16 cellular contexts compared by ENCODE assay signal in the genomic region with DNA sequence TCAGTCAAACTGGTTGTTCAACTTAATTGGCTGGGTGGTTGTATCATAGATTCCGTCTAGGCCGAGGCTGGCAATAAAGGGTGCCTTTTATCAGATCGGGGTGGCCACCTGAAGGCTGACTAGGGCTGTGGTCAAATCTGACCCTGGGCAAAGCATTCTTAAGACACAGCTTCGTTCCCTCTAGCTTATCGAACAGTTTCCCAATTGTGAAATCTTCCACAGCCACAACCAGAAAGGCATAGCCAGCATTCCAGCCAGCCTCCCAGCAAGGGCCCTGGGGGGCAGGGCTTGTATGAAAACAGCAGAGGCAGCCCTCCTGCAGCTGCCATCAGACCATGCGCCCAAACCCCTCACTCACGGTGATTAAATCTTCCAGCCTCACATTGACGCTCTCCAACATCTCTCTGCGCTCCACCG. TPM values are rescaled to one million over a fixed set of nuclear protein-coding genes. Genes with fewer than 3 reads are reported as not detected.
DNase-seq lines count a peak whose midpoint lies in the region; ATAC-seq and TF ChIP-seq lines count a peak whose summit lies in the region.
"Had no signal": no experiment of that assay in that cellular context is flagged by ENCODE, and none has a peak within 500 bp of the region (broad histone marks: within the 10 kb centered on the region; RNA-seq: fewer than 3 reads in every experiment).

No MANE protein-coding gene starts in this region.

- peaks cover 2% of the 10 kb centered on the region for H3K27me3 Mint-ChIP-seq in glutamatergic neuron (ENCODE audit: unreplicated experiment)
- no peaks in the 10 kb centered on the region for H3K27me3 Mint-ChIP-seq in activated T-cell treated with anti-CD3 and anti-CD28 coated beads, Interleukin-2, amount 50 U/mL, for 4 hours (ENCODE audit: low read depth)
- H3K27me3 Mint-ChIP-seq: activated CD4-positive, alpha-beta memory T cell treated with anti-CD3 and anti-CD28 coated beads, Interleukin-2, amount 10 ng/mL, durations not matched to agents 7 days and 5 days had no signal

- no peaks in the 10 kb centered on the region for H3K27me3 ChIP-seq in SJCRH30
- no peaks in the 10 kb centered on the region for H3K27me3 ChIP-seq in trophoblast cell (ENCODE audit: insufficient read depth, low read length)

- no peak overlapping the region for H4K12ac ChIP-seq in trophoblast cell (ENCODE audit: low read depth, low read length)

- no peak overlapping the region for H2BK12ac ChIP-seq in trophoblast cell (ENCODE audit: low read length)

- no peak overlapping the region for H3K4ac ChIP-seq in trophoblast cell (ENCODE audit: low read depth, low read length)

- no peak overlapping the region for H3K14ac ChIP-seq in trophoblast cell (ENCODE audit: low read length)

- H3K23ac ChIP-seq in trophoblast cell (ENCODE audit: low read length) = no peak overlapping the region

- WGBS in trophoblast cell (ENCODE audit: extremely low coverage, insufficient coverage, insufficient read length) = no CpG with 5 or more reads among the region's 10 CpGs

- H3K4me2 ChIP-seq in trophoblast cell (ENCODE audit: low read length) = peak overlapping the region; percentile 54

- peaks cover 2% of the 10 kb centered on the region for H3K9me3 Mint-ChIP-seq in glutamatergic neuron (ENCODE audit: unreplicated experiment)
- H3K9me3 Mint-ChIP-seq in activated T-cell treated with anti-CD3 and anti-CD28 coated beads, Interleukin-2, amount 50 U/mL, for 4 hours = no peaks in the 10 kb centered on the region
- H3K9me3 Mint-ChIP-seq: activated CD4-positive, alpha-beta memory T cell treated with anti-CD3 and anti-CD28 coated beads, Interleukin-2, amount 10 ng/mL, durations not matched to agents 7 days and 5 days had no signal

- no peaks in the 10 kb centered on the region for H3K36me3 Mint-ChIP-seq in glutamatergic neuron (ENCODE audit: unreplicated experiment)
- H3K36me3 Mint-ChIP-seq in activated T-cell treated with anti-CD3 and anti-CD28 coated beads, Interleukin-2, amount 50 U/mL, for 4 hours (ENCODE audit: insufficient read depth) = no peaks in the 10 kb centered on the region

- H3K9me3 ChIP-seq in SJCRH30 (replicated peaks) (no peaks in the 10 kb centered on the region), trophoblast cell (ENCODE audit: insufficient read depth, low read depth, low read length) (peaks cover 1% of the 10 kb centered on the region)
- H3K9me3 ChIP-seq: esophagus muscularis mucosa, thoracic aorta had no signal

- H3K79me1 ChIP-seq in trophoblast cell (ENCODE audit: low read length) = peaks cover 2% of the 10 kb centered on the region

- no peak overlapping the region for H2AFZ ChIP-seq in trophoblast cell (ENCODE audit: insufficient read depth, low read length, poor library complexity)

- H2AK5ac ChIP-seq in trophoblast cell (ENCODE audit: low read length) = no peak overlapping the region

- no peak overlapping the region for H4K8ac ChIP-seq in trophoblast cell (ENCODE audit: low read depth, low read length)

- H3K27ac ChIP-seq in SJCRH30 (peak overlapping the region; percentile 66), trophoblast cell (ENCODE audit: low read depth, low read length) (peak overlapping the region; percentile 41)
- H3K27ac ChIP-seq: 22Rv1, esophagus muscularis mucosa, thoracic aorta had no signal

- no peak for ATAC-seq in activated T-cell treated with anti-CD3 and anti-CD28 coated beads, Interleukin-2, amount 50 U/mL, for 4 hours
- ATAC-seq in GM18909 (IDR thresholded peaks at IDR 0.05; ENCODE audit: poor library complexity, unreplicated experiment) = no peak
- ATAC-seq: Panc1 had no signal

- H3K18ac ChIP-seq in trophoblast cell (ENCODE audit: low read length) = no peak overlapping the region

- H3K4me1 Mint-ChIP-seq in glutamatergic neuron (ENCODE audit: low read depth, unreplicated experiment) = peaks cover 14% of the 10 kb centered on the region
- peaks cover 50% of the 10 kb centered on the region for H3K4me1 Mint-ChIP-seq in activated T-cell treated with anti-CD3 and anti-CD28 coated beads, Interleukin-2, amount 50 U/mL, for 4 hours (ENCODE audit: low read depth)

- no peak overlapping the region for H3K4me3 Mint-ChIP-seq in glutamatergic neuron (ENCODE audit: unreplicated experiment)
- no peak overlapping the region for H3K4me3 Mint-ChIP-seq in activated T-cell treated with anti-CD3 and anti-CD28 coated beads, Interleukin-2, amount 50 U/mL, for 4 hours
- H3K4me3 Mint-ChIP-seq: activated CD4-positive, alpha-beta memory T cell treated with anti-CD3 and anti-CD28 coated beads, Interleukin-2, amount 10 ng/mL, durations not matched to agents 7 days and 5 days had no signal

- no peak overlapping the region for H3K9ac ChIP-seq in trophoblast cell (ENCODE audit: low read length)

- H2BK5ac ChIP-seq in trophoblast cell (ENCODE audit: low read depth, low read length, poor library complexity) = no peak overlapping the region

- DNase-seq in NCI-H345 (lab: John Stamatoyannopoulos, UW) = peak; percentile 9
- DNase-seq in NCI-H345 treated with DMSO at 0.1 percent for 48 hours (lab: John Stamatoyannopoulos, UW; ENCODE audit: unreplicated experiment) = no peak
- peak; percentile 72 to 82 for DNase-seq in SJCRH30
- peak; percentile 20 for DNase-seq in glutamatergic neuron
- peak in 1 of 2 donors; percentile 50 for DNase-seq in trophoblast cell
- no peak for DNase-seq in activated T-cell treated with anti-CD3 and anti-CD28 coated beads, Interleukin-2, amount 50 U/mL, for 4 hours
- DNase-seq in SKM-1 (lab: John Stamatoyannopoulos, UW; ENCODE audit: unreplicated experiment) = no peak
- DNase-seq: activated CD4-positive, alpha-beta memory T cell treated with anti-CD3 and anti-CD28 coated beads, Interleukin-2, amount 10 ng/mL, durations not matched to agents 7 days and 5 days; NCI-H1092; T-helper 9 cell had no signal

- H3K36me3 ChIP-seq in SJCRH30 (no peaks in the 10 kb centered on the region), trophoblast cell (ENCODE audit: control insufficient read depth in 1 of 2, insufficient read depth in 2 of 2, low read length in 2 of 2) (no peaks in the 10 kb centered on the region)
- H3K36me3 ChIP-seq: esophagus muscularis mucosa, thoracic aorta had no signal

- no peak overlapping the region for H2BK120ac ChIP-seq in trophoblast cell (ENCODE audit: insufficient read depth, low read length, poor library complexity)

- H3K27ac Mint-ChIP-seq in glutamatergic neuron (ENCODE audit: unreplicated experiment) = no peak overlapping the region
- H3K27ac Mint-ChIP-seq: activated CD4-positive, alpha-beta memory T cell treated with anti-CD3 and anti-CD28 coated beads, Interleukin-2, amount 10 ng/mL, durations not matched to agents 7 days and 5 days had no signal

- no peak overlapping the region for H4K91ac ChIP-seq in trophoblast cell (ENCODE audit: low read depth, low read length)

- peaks cover 70% of the 10 kb centered on the region for H3K4me1 ChIP-seq in SJCRH30
- H3K4me1 ChIP-seq in trophoblast cell (ENCODE audit: control insufficient read depth in 1 of 2, insufficient read depth in 2 of 2, low read length in 2 of 2) = peaks cover 14 to 15% of the 10 kb centered on the region in 2 experiments
- H3K4me1 ChIP-seq: esophagus muscularis mucosa had no signal

- peak overlapping the region; percentile 32 for H3K4me3 ChIP-seq in SJCRH30
- no peak overlapping the region for H3K4me3 ChIP-seq in trophoblast cell (ENCODE audit: low read depth, low read length)
- H3K4me3 ChIP-seq: esophagus muscularis mucosa, thoracic aorta had no signal

- no peaks in the 10 kb centered on the region for H3K79me2 ChIP-seq in trophoblast cell (ENCODE audit: control insufficient read depth, insufficient read depth, low read length, poor library complexity)

- TF ChIP-seq CTCF in glutamatergic neuron (IDR thresholded peaks at IDR 0.05; ENCODE audit: partially characterized antibody, unreplicated experiment) = no peak

RNA-seq across cellular contexts. Expression of gene TMEM213, which starts 42.5 kb away (rescaled TPM):
- total RNA-seq in SJCRH30 (2014; rRNA removed; shearing (Covaris generic)) = not detected in 2 replicates
- not detected for total RNA-seq in glutamatergic neuron (ENCODE audit: unreplicated experiment)
- polyA plus RNA-seq in trophoblast cell (2013) = not detected in 2 replicates
- total RNA-seq in activated T-cell treated with anti-CD3 and anti-CD28 coated beads, Interleukin-2, amount 50 U/mL, for 4 hours = not detected
- total RNA-seq: cerebellum, esophagus muscularis mucosa, thoracic aorta had no signal

RNA-seq across cellular contexts. Expression of gene ATP6V0A4, which starts 42.7 kb away (rescaled TPM):
- total RNA-seq in SJCRH30 (2014; rRNA removed; shearing (Covaris generic)) = 1.3 and 2.4 TPM in 2 replicates
- total RNA-seq in glutamatergic neuron (ENCODE audit: unreplicated experiment) = not detected
- 3.4 and 3.5 TPM in 2 replicates for polyA plus RNA-seq in trophoblast cell (2013)
- total RNA-seq in activated T-cell treated with anti-CD3 and anti-CD28 coated beads, Interleukin-2, amount 50 U/mL, for 4 hours = not detected
- total RNA-seq: esophagus muscularis mucosa, thoracic aorta had no signal

RNA-seq across cellular contexts. Expression of gene SVOPL, which starts 54.2 kb away (rescaled TPM):
- not detected in 2 replicates for total RNA-seq in SJCRH30 (2014; rRNA removed; shearing (Covaris generic))
- not detected for total RNA-seq in glutamatergic neuron (ENCODE audit: unreplicated experiment)
- 1.1 and 1.4 TPM in 2 replicates for polyA plus RNA-seq in trophoblast cell (2013)
- not detected for total RNA-seq in activated T-cell treated with anti-CD3 and anti-CD28 coated beads, Interleukin-2, amount 50 U/mL, for 4 hours
- total RNA-seq: activated CD4-positive, alpha-beta memory T cell treated with anti-CD3 and anti-CD28 coated beads, Interleukin-2, amount 10 ng/mL, durations not matched to agents 7 days and 5 days; esophagus muscularis mucosa had no signal

Comparison
In these comparisons a context has a peak if more than half of its experiments do, and no peak if none do; other contexts are left out.
1. DNase-seq: peak in NCI-H345 (single experiment), SJCRH30 (2 of 2) and glutamatergic neuron (single experiment); none in NCI-H345 treated with DMSO at 0.1 percent for 48 hours (single experiment), activated T-cell treated with anti-CD3 and anti-CD28 coated beads, Interleukin-2, amount 50 U/mL, for 4 hours (single experiment) and SKM-1 (single experiment).